Comparison of ENCODE assay signal across 9 cellular contexts in genomic region chr5:116361171-116361967, GRCh38.
DNase-seq lines count a peak whose midpoint lies in the region; ATAC-seq and TF ChIP-seq lines count a peak whose summit lies in the region.
"Had no signal": no experiment of that assay in that cellular context is flagged by ENCODE, and none has a peak within 500 bp of the region (broad histone marks: within the 10 kb centered on the region; RNA-seq: fewer than 3 reads in every experiment).

No MANE protein-coding gene starts in this region.

- H3K9me3 ChIP-seq in smooth muscle cell (replicated peaks; ENCODE audit: low read depth), result no peaks in the 10 kb centered on the region

- intact Hi-C loops in activated CD4-positive, alpha-beta memory T cell treated with anti-CD3 and anti-CD28 coated beads for 36 hours (cut with micrococcal nuclease), result no loop called here

- POLR2A ChIA-PET in activated CD4-positive, alpha-beta memory T cell treated with anti-CD3 and anti-CD28 coated beads for 36 hours (lab: Charles Lee), result no interaction called here

- H3K27me3 ChIP-seq in smooth muscle cell (ENCODE audit: low read depth), result peaks cover 3% of the 10 kb centered on the region

- 8% methylated on average over 53 of the region's 53 CpGs for WGBS in smooth muscle cell (ENCODE audit: low lambda C conversion rate)

- CTCF ChIA-PET in activated CD4-positive, alpha-beta memory T cell treated with anti-CD3 and anti-CD28 coated beads for 36 hours (lab: Charles Lee), result no interaction called here

- no peaks in the 10 kb centered on the region for H3F3A ChIP-seq in smooth muscle cell (ENCODE audit: low read depth)

- peak overlapping the region; percentile 45 for H3K4me3 ChIP-seq in smooth muscle cell

- no peak overlapping the region for H3K9ac ChIP-seq in smooth muscle cell (ENCODE audit: low read depth)

- no peaks in the 10 kb centered on the region for H3K79me2 ChIP-seq in smooth muscle cell (ENCODE audit: low read depth)

- no peaks in the 10 kb centered on the region for H4K20me1 ChIP-seq in smooth muscle cell (ENCODE audit: low read depth)

- H2AFZ ChIP-seq in smooth muscle cell (ENCODE audit: low read depth), result peak overlapping the region; percentile 79

- H3K4me2 ChIP-seq in smooth muscle cell, result peak overlapping the region; percentile 90

- no peaks in the 10 kb centered on the region for H3K4me1 ChIP-seq in smooth muscle cell (ENCODE audit: low read depth)

- no peak overlapping the region for H3K27ac Mint-ChIP-seq in HFFc6
- no peak overlapping the region for H3K27ac Mint-ChIP-seq in activated CD4-positive, alpha-beta memory T cell treated with anti-CD3 and anti-CD28 coated beads for 36 hours

- H3K4me3 Mint-ChIP-seq in HFFc6, result peak overlapping the region; percentile 43; the same call in 1 of the 2 replicates
- H3K4me3 Mint-ChIP-seq in activated CD4-positive, alpha-beta memory T cell treated with anti-CD3 and anti-CD28 coated beads for 36 hours, result no peak overlapping the region
- H3K4me3 Mint-ChIP-seq: naive thymus-derived CD4-positive, alpha-beta T cell had no signal

- TF ChIP-seq CTCF in HFFc6 (IDR thresholded peaks at IDR 0.05) (no peak), smooth muscle cell (IDR thresholded peaks at IDR 0.05; ENCODE audit: borderline replicate concordance, insufficient read depth, poor library complexity, severe bottlenecking) (no peak)

- H3K9me3 Mint-ChIP-seq in HFFc6, result no peaks in the 10 kb centered on the region
- no peaks in the 10 kb centered on the region for H3K9me3 Mint-ChIP-seq in activated CD4-positive, alpha-beta memory T cell treated with anti-CD3 and anti-CD28 coated beads for 36 hours

- no peaks in the 10 kb centered on the region for H3K4me1 Mint-ChIP-seq in HFFc6 (ENCODE audit: low read depth)
- H3K4me1 Mint-ChIP-seq in activated CD4-positive, alpha-beta memory T cell treated with anti-CD3 and anti-CD28 coated beads for 36 hours (ENCODE audit: low read depth), result no peaks in the 10 kb centered on the region

- no peak for ATAC-seq in HG02759 (IDR thresholded peaks at IDR 0.05; ENCODE audit: unreplicated experiment)
- no peak for ATAC-seq in GM19467 (IDR thresholded peaks at IDR 0.05; ENCODE audit: unreplicated experiment)
- ATAC-seq: naive thymus-derived CD4-positive, alpha-beta T cell had no signal

- peak overlapping the region; percentile 38 for H3K27ac ChIP-seq in caudate nucleus (ENCODE audit: low read depth, low read length)
- no peak overlapping the region for H3K27ac ChIP-seq in smooth muscle cell (ENCODE audit: low read depth)

- DNase-seq in HFFc6, result no peak
- peak in 49 of 61 donors; percentile 32 to 88 (median 65) for DNase-seq in caudate nucleus (lab: John Stamatoyannopoulos, UW)
- DNase-seq in inferior parietal cortex (ENCODE audit: extremely low spot score), result peak; percentile 63
- DNase-seq in smooth muscle cell (lab: John Stamatoyannopoulos, UW; ENCODE audit: unreplicated experiment), result peak; percentile 25
- DNase-seq in activated CD4-positive, alpha-beta memory T cell treated with anti-CD3 and anti-CD28 coated beads for 36 hours, result no peak
- no peak for DNase-seq in NCI-H510A treated with DMSO at 0.1 percent for 48 hours (lab: John Stamatoyannopoulos, UW)
- DNase-seq: naive thymus-derived CD4-positive, alpha-beta T cell had no signal

- no peaks in the 10 kb centered on the region for H3K36me3 Mint-ChIP-seq in HFFc6 (ENCODE audit: low read depth)
- peaks cover 21% of the 10 kb centered on the region for H3K36me3 Mint-ChIP-seq in activated CD4-positive, alpha-beta memory T cell treated with anti-CD3 and anti-CD28 coated beads for 36 hours

- no peaks in the 10 kb centered on the region for H3K27me3 Mint-ChIP-seq in HFFc6 (ENCODE audit: insufficient read depth)
- H3K27me3 Mint-ChIP-seq in activated CD4-positive, alpha-beta memory T cell treated with anti-CD3 and anti-CD28 coated beads for 36 hours, result no peaks in the 10 kb centered on the region
- H3K27me3 Mint-ChIP-seq: naive thymus-derived CD4-positive, alpha-beta T cell had no signal

- no peaks in the 10 kb centered on the region for H3K36me3 ChIP-seq in smooth muscle cell (ENCODE audit: low read depth)

Comparison
In these comparisons a context has a peak if more than half of its experiments do, and no peak if none do; other contexts are left out.
1. DNase-seq: peak in caudate nucleus (49 of 61), inferior parietal cortex (single experiment) and smooth muscle cell (single experiment); none in HFFc6 (single experiment), activated CD4-positive, alpha-beta memory T cell treated with anti-CD3 and anti-CD28 coated beads for 36 hours (single experiment) and NCI-H510A treated with DMSO at 0.1 percent for 48 hours (single experiment).